Comparison of ENCODE assay signal across 9 cellular contexts in genomic region chr10:112535432-112536038, GRCh38.
DNase-seq lines count a peak whose midpoint lies in the region; ATAC-seq, FAIRE-seq and TF ChIP-seq lines count a peak whose summit lies in the region.
"Had no signal": no experiment of that assay in that cellular context is flagged by ENCODE, and none has a peak within 500 bp of the region (broad histone marks: within the 10 kb centered on the region; RNA-seq: fewer than 3 reads in every experiment).

No MANE protein-coding gene starts in this region.

- H3K4me3 Mint-ChIP-seq in mesothelial cell of epicardium: no peak overlapping the region

- no peaks in the 10 kb centered on the region for H3K36me3 ChIP-seq in KMS-11 (ENCODE audit: insufficient read depth)

- no peak for TF ChIP-seq CTCF in KMS-11 (conservative IDR thresholded peaks at IDR 0.05; ENCODE audit: low read depth, low read length)
- no peak for TF ChIP-seq CTCF in mesothelial cell of epicardium (IDR thresholded peaks at IDR 0.05; ENCODE audit: unreplicated experiment)
- TF ChIP-seq CTCF in coronary artery (IDR thresholded peaks at IDR 0.05): no peak

- no peaks in the 10 kb centered on the region for H3K79me2 ChIP-seq in KMS-11 (ENCODE audit: insufficient read depth, low read depth)

- peak overlapping the region; percentile 29; the same call in 1 of the 2 replicates for H3K27ac ChIP-seq in KMS-11
- H3K27ac ChIP-seq in coronary artery: no peak overlapping the region

- peak; percentile 35 for FAIRE-seq in GM18507 (lab: Jason Lieb, UNC)

- peaks cover 60% of the 10 kb centered on the region for H3K4me1 ChIP-seq in KMS-11 (ENCODE audit: low read depth, poor library complexity, severe bottlenecking)

- no peaks in the 10 kb centered on the region for H3K27me3 Mint-ChIP-seq in mesothelial cell of epicardium (ENCODE audit: low read depth)

- H3K27me3 ChIP-seq in KMS-11 (ENCODE audit: insufficient read depth, low read depth): no peaks in the 10 kb centered on the region

- H3K27ac Mint-ChIP-seq in mesothelial cell of epicardium: peak overlapping the region; percentile 3

- H3K4me3 ChIP-seq in KMS-11 (IDR thresholded peaks at IDR 0.05; ENCODE audit: insufficient read depth, low read depth, low read length) (no peak overlapping the region), coronary artery (no peak overlapping the region)

- no peak for DNase-seq in GM18507 (ENCODE audit: extremely low spot score, insufficient read length, low read depth)
- DNase-seq in mesothelial cell of epicardium (ENCODE audit: low spot score in 2 of 2, unreplicated experiment in 2 of 2): no peak
- no peak for DNase-seq in stimulated activated CD4-positive, alpha-beta T cell treated with anti-CD3 and anti-CD28 coated beads, Interleukin-2, amount 100 ng/mL, for 48 hours
- DNase-seq in mesenteric fat pad (ENCODE audit: low spot score): no peak
- no peak for DNase-seq in NCI-H1417 treated with DMSO at 0.1 percent for 48 hours (lab: John Stamatoyannopoulos, UW)
- no peak for DNase-seq in coronary artery (ENCODE audit: low spot score)
- DNase-seq: Calu3 had no signal

- peaks cover 6% of the 10 kb centered on the region for H3K4me1 Mint-ChIP-seq in mesothelial cell of epicardium

- H4K20me1 ChIP-seq in KMS-11 (ENCODE audit: insufficient read depth): no peaks in the 10 kb centered on the region

- no peaks in the 10 kb centered on the region for H3K9me3 Mint-ChIP-seq in mesothelial cell of epicardium

- peak overlapping the region; percentile 43 for H3K4me2 ChIP-seq in KMS-11

- no peak overlapping the region; the same call in 1 of the 2 replicates for H3K9ac ChIP-seq in KMS-11

- H3K36me3 Mint-ChIP-seq in mesothelial cell of epicardium: peaks cover 4% of the 10 kb centered on the region

- no peak overlapping the region for H2AFZ ChIP-seq in KMS-11 (ENCODE audit: low read depth)

- peak; percentile 62 for ATAC-seq in GM21723 (IDR thresholded peaks at IDR 0.05; ENCODE audit: unreplicated experiment)
